In genomic region chr15:56557415-56557814, GRCh38 we compare ENCODE assay signal across 34 cellular contexts.
"Had no signal": no experiment of that assay in that cellular context is flagged by ENCODE, and none has a peak within 500 bp of the region (broad histone marks: within the 10 kb centered on the region; RNA-seq: fewer than 3 reads in every experiment).

No MANE protein-coding gene starts in this region.

- H3K4me3 ChIP-seq: adrenal gland, ascending aorta, body of pancreas, breast epithelium, cardiac muscle cell had no signal

- H3K9me3 ChIP-seq: adrenal gland had no signal

- ATAC-seq: activated naive CD4-positive, alpha-beta T cell treated with anti-CD3 and anti-CD28 coated beads, Interleukin-2, amount 50 U/mL, for 72 hours; activated naive CD8-positive, alpha-beta T cell treated with anti-CD3 and anti-CD28 coated beads, Interleukin-2, amount 50 U/mL, for 24 hours; activated T-cell treated with anti-CD3 and anti-CD28 coated beads, Interleukin-2, amount 50 U/mL, for 4 hours; activated T-cell treated with anti-CD3 and anti-CD28 coated beads, Interleukin-2, amount 50 U/mL, for 72 hours; activated T-helper 17 cell treated with anti-CD3 and anti-CD28 coated beads, Interleukin-2, amount 50 U/mL, for 72 hours; body of pancreas had no signal

- DNase-seq: activated effector memory CD4-positive, alpha-beta T cell treated with anti-CD3 and anti-CD28 coated beads, Interleukin-2, amount 50 U/mL, for 16 hours; activated effector memory CD4-positive, alpha-beta T cell treated with Interleukin-2 at 50 U/mL for 16 hours; activated gamma-delta T cell; activated gamma-delta T cell treated with Interleukin-2 at 50 U/mL for 16 hours; activated naive CD4-positive, alpha-beta T cell; activated naive CD4-positive, alpha-beta T cell treated with anti-CD3 and anti-CD28 coated beads for 36 hours; activated naive CD4-positive, alpha-beta T cell treated with anti-CD3 and anti-CD28 coated beads, Interleukin-2, amount 10 ng/mL, durations not matched to agents 7 days and 5 days; activated naive CD4-positive, alpha-beta T cell treated with anti-CD3 and anti-CD28 coated beads, Interleukin-2, amount 50 U/mL, for 16 hours; activated naive CD4-positive, alpha-beta T cell treated with Interleukin-2 at 50 U/mL for 16 hours; activated naive CD8-positive, alpha-beta T cell treated with anti-CD3 and anti-CD28 coated beads for 36 hours; activated naive CD8-positive, alpha-beta T cell treated with anti-CD3 and anti-CD28 coated beads, Interleukin-2, amount 10 ng/mL, durations not matched to agents 7 days and 5 days; activated naive CD8-positive, alpha-beta T cell treated with anti-CD3 and anti-CD28 coated beads, Interleukin-2, amount 50 U/mL, for 24 hours; activated T-cell treated with anti-CD3 and anti-CD28 coated beads, Interleukin-2, amount 50 U/mL, for 1 hour; activated T-cell treated with anti-CD3 and anti-CD28 coated beads, Interleukin-2, amount 50 U/mL, for 24 hours; activated T-cell treated with anti-CD3 and anti-CD28 coated beads, Interleukin-2, amount 50 U/mL, for 4 hours; activated T-cell treated with anti-CD3 and anti-CD28 coated beads, Interleukin-2, amount 50 U/mL, for 48 hours; activated T-cell treated with anti-CD3 and anti-CD28 coated beads, Interleukin-2, amount 50 U/mL, for 72 hours; adrenal gland; amniotic stem cell; amygdala; anterior cingulate cortex; aorta; body of pancreas; brain microvascular endothelial cell; caudate nucleus; central memory CD4-positive, alpha-beta T cell; cerebellar nuclear complex had no signal

- FAIRE-seq: astrocyte, bronchial epithelial cell had no signal

- H3K36me3 ChIP-seq: adrenal gland, ascending aorta, brain microvascular endothelial cell, breast epithelium, cardiac muscle cell had no signal

- H3K4me1 ChIP-seq: adrenal gland, ascending aorta, body of pancreas, breast epithelium had no signal

- H3K27me3 ChIP-seq: adrenal gland, ascending aorta, body of pancreas, brain microvascular endothelial cell, breast epithelium, cardiac muscle cell had no signal

- H3K27ac ChIP-seq: adrenal gland, ascending aorta, body of pancreas, brain microvascular endothelial cell, breast epithelium, cardiac muscle cell had no signal
